Comparison of ENCODE assay signal across 14 cellular contexts in genomic region chrX:112820364-112821308, GRCh38. TPM values are rescaled to one million over a fixed set of nuclear protein-coding genes. Genes with fewer than 3 reads are reported as not detected.
A peak's percentile ranks its signal among the peaks of the same experiment; 100 is the strongest.
DNase-seq lines count a peak whose midpoint lies in the region; ATAC-seq and TF ChIP-seq lines count a peak whose summit lies in the region.
"Had no signal": no experiment of that assay in that cellular context is flagged by ENCODE, and none has a peak within 500 bp of the region (broad histone marks: within the 10 kb centered on the region; RNA-seq: fewer than 3 reads in every experiment).

No MANE protein-coding gene starts in this region.

- H3K4me3 ChIP-seq in mammary epithelial cell (replicated peaks in 1 of 3; ENCODE audit: insufficient read depth in 1 of 3, low read depth in 2 of 3, low read length in 3 of 3): no peak overlapping the region
- no peak overlapping the region for H3K4me3 ChIP-seq in trophoblast cell (ENCODE audit: low read depth, low read length)
- H3K4me3 ChIP-seq: cardiac muscle cell had no signal

- H2AFZ ChIP-seq in mammary epithelial cell (ENCODE audit: low read depth, low read length) (no peak overlapping the region), trophoblast cell (ENCODE audit: insufficient read depth, low read length, poor library complexity) (no peak overlapping the region)

- H4K8ac ChIP-seq in trophoblast cell (ENCODE audit: low read depth, low read length): no peak overlapping the region

- H3K27me3 ChIP-seq in mammary epithelial cell (ENCODE audit: insufficient read depth, low read length) (peaks cover 1% of the 10 kb centered on the region), trophoblast cell (ENCODE audit: insufficient read depth, low read length) (no peaks in the 10 kb centered on the region)
- H3K27me3 ChIP-seq: BE2C, cardiac muscle cell had no signal

- H3K4me1 ChIP-seq in mammary epithelial cell (ENCODE audit: insufficient read depth, low read length) (no peaks in the 10 kb centered on the region), trophoblast cell (ENCODE audit: control insufficient read depth in 1 of 2, insufficient read depth in 2 of 2, low read length in 2 of 2) (peaks cover 7 to 17% of the 10 kb centered on the region in 2 experiments)
- H3K4me1 ChIP-seq: BE2C had no signal

- no peak overlapping the region for H2BK120ac ChIP-seq in trophoblast cell (ENCODE audit: insufficient read depth, low read length, poor library complexity)

- H2BK12ac ChIP-seq in trophoblast cell (ENCODE audit: low read length): no peak overlapping the region

- H3K9me3 ChIP-seq in mammary epithelial cell (replicated peaks; ENCODE audit: insufficient read depth, low read length) (no peaks in the 10 kb centered on the region), trophoblast cell (ENCODE audit: insufficient read depth, low read depth, low read length) (no peaks in the 10 kb centered on the region)
- H3K9me3 ChIP-seq: BE2C had no signal

- H2AK5ac ChIP-seq in trophoblast cell (ENCODE audit: low read length): no peak overlapping the region

- 81% methylated on average over 3 of the region's 3 CpGs for WGBS in mammary epithelial cell (ENCODE audit: low coverage, missing lambda C conversion rate)
- no CpG with 5 or more reads among the region's 3 CpGs for WGBS in trophoblast cell (ENCODE audit: extremely low coverage, insufficient coverage, insufficient read length)

- H3K79me2 ChIP-seq in mammary epithelial cell (ENCODE audit: insufficient read depth, low read length) (no peaks in the 10 kb centered on the region), trophoblast cell (ENCODE audit: control insufficient read depth, insufficient read depth, low read length, poor library complexity) (peaks cover 1% of the 10 kb centered on the region)

- CTCF ChIA-PET in mammary epithelial cell (lab: Charles Lee; ENCODE audit: low non-redundant PET): no interaction called here

- TF ChIP-seq CTCF in mammary epithelial cell (conservative IDR thresholded peaks at IDR 0.05 in 1 of 2, IDR thresholded peaks at IDR 0.05 in 1 of 2; ENCODE audit: extremely low read depth in 1 of 2, insufficient read depth in 1 of 2, low read depth in 1 of 2, low read length in 2 of 2): no peak

- H3K9ac ChIP-seq in mammary epithelial cell (ENCODE audit: insufficient read depth, low read length): no peak overlapping the region
- H3K9ac ChIP-seq in trophoblast cell (ENCODE audit: low read length): no peak overlapping the region

- no peak overlapping the region for H4K12ac ChIP-seq in trophoblast cell (ENCODE audit: low read depth, low read length)

- peaks cover 6% of the 10 kb centered on the region for H3K79me1 ChIP-seq in trophoblast cell (ENCODE audit: low read length)

- in situ Hi-C loops in KBM-7 (cut with MboI; ENCODE audit: low pct_unique_long_range_greater_than_20kb, low sequenced_read_pairs) (no loop called here), mammary epithelial cell (cut with MboI; ENCODE audit: low sequenced_read_pairs in 2 of 2) (no loop called here)

- no peak overlapping the region for H3K18ac ChIP-seq in trophoblast cell (ENCODE audit: low read length)

- intact Hi-C loops in mammary epithelial cell (cut with micrococcal nuclease): no loop called here
- intact Hi-C loops in Right ventricle myocardium inferior (cut with DNase I): no loop called here

- DNase-seq in KBM-7 (peak; percentile 3), mammary epithelial cell (peak; percentile 20), trophoblast cell (peak; percentile 38 to 78), Right ventricle myocardium inferior (ENCODE audit: missing footprints) (no peak), GOT3 (lab: John Stamatoyannopoulos, UW) (no peak)
- no peak for DNase-seq in stimulated activated CD4-positive, alpha-beta T cell treated with anti-CD3 and anti-CD28 coated beads, Interleukin-1b, Interleukin-23, amount 100 ng/mL, for 48 hours
- DNase-seq: activated B cell treated with CpG ODN at 0.5 μM for 24 hours; BE2C; effector CD4-positive, alpha-beta T cell; hypothalamus; MM.1S; RPMI8226 had no signal

- no TSS peak for BruUV-seq in mammary epithelial cell (replicated peaks; lab: Mats Ljungman, UMichigan)

- no peak overlapping the region for H3K4ac ChIP-seq in trophoblast cell (ENCODE audit: low read depth, low read length)

- no peaks in the 10 kb centered on the region for H4K20me1 ChIP-seq in mammary epithelial cell (ENCODE audit: insufficient read depth, low read length)

- no peak overlapping the region for H3K14ac ChIP-seq in trophoblast cell (ENCODE audit: low read length)

- H4K91ac ChIP-seq in trophoblast cell (ENCODE audit: low read depth, low read length): no peak overlapping the region

- H3K36me3 ChIP-seq in mammary epithelial cell (ENCODE audit: insufficient read depth, low read length) (no peaks in the 10 kb centered on the region), trophoblast cell (ENCODE audit: control insufficient read depth in 1 of 2, insufficient read depth in 2 of 2, low read length in 2 of 2) (peaks cover 24 to 40% of the 10 kb centered on the region in 2 experiments)
- H3K36me3 ChIP-seq: BE2C, cardiac muscle cell had no signal

- no peak overlapping the region for H3K4me2 ChIP-seq in mammary epithelial cell (ENCODE audit: insufficient read depth, low read depth, low read length)
- H3K4me2 ChIP-seq in trophoblast cell (ENCODE audit: low read length): no peak overlapping the region

- dilution Hi-C loops in mammary epithelial cell (cut with HindIII; ENCODE audit: low sequenced_read_pairs): no loop called here

- peak; percentile 45 for ATAC-seq in GM19351 (IDR thresholded peaks at IDR 0.05; ENCODE audit: unreplicated experiment)
- ATAC-seq in Right ventricle myocardium inferior: no peak

- no peak overlapping the region for H2BK5ac ChIP-seq in trophoblast cell (ENCODE audit: low read depth, low read length, poor library complexity)

- H3K23ac ChIP-seq in trophoblast cell (ENCODE audit: low read length): no peak overlapping the region

- H3K27ac ChIP-seq in mammary epithelial cell (ENCODE audit: insufficient read depth, low read depth, low read length) (no peak overlapping the region), trophoblast cell (ENCODE audit: low read depth, low read length) (peak overlapping the region; percentile 20)
- H3K27ac ChIP-seq: cardiac muscle cell had no signal

RNA-seq across cellular contexts. Expression of gene AMOT, which starts 20.0 kb away (rescaled TPM):
- total RNA-seq in mammary epithelial cell (1 to 10 TPM in 1 of 2 donors, under 1 TPM in 1; 0.09 to 2.7 TPM), Right ventricle myocardium inferior (9.9 TPM)
- 0.03 TPM for polyA plus RNA-seq in mammary epithelial cell
- polyA minus RNA-seq in mammary epithelial cell: 0.36 TPM
- polyA plus RNA-seq in trophoblast cell (2013): 106 and 109 TPM in 2 replicates

Comparison
In these comparisons a context has a peak if more than half of its experiments do, and no peak if none do; other contexts are left out.
1. DNase-seq: peak in KBM-7 (single experiment), mammary epithelial cell (single experiment) and trophoblast cell (2 of 2); none in Right ventricle myocardium inferior (single experiment), GOT3 (single experiment) and stimulated activated CD4-positive, alpha-beta T cell treated with anti-CD3 and anti-CD28 coated beads, Interleukin-1b, Interleukin-23, amount 100 ng/mL, for 48 hours (single experiment).